In the genomic region with DNA sequence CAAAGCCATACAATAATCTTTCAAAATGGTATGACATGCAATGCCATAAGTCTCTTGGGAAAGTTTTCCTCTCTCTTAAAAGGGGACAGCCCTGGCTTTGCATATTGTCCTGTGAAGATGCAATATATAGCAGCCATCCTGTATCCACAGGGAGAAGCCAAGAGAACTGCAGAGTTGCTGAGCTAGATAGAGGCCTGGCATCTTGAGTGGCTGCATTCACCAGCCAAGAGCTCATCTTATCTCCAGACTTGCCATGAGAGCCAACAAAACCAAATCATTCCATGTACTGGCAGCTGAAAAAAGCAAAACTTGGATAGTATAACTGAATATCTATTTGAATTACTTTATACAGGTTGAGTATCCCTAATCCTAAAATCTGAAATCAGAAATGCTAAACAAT, we compare ENCODE assay signal across 20 cellular contexts.
DNase-seq lines count a peak whose midpoint lies in the region; ATAC-seq and TF ChIP-seq lines count a peak whose summit lies in the region.
"Had no signal": no experiment of that assay in that cellular context is flagged by ENCODE, and none has a peak within 500 bp of the region (broad histone marks: within the 10 kb centered on the region; RNA-seq: fewer than 3 reads in every experiment).

No MANE protein-coding gene starts in this region.

- no peak overlapping the region for H3K4me3 Mint-ChIP-seq in activated CD8-positive, alpha-beta memory T cell treated with anti-CD3 and anti-CD28 coated beads, Interleukin-2, amount 10 ng/mL, durations not matched to agents 7 days and 5 days
- H3K4me3 Mint-ChIP-seq: B cell; CD4-positive, CD25-positive, alpha-beta regulatory T cell; CD8-positive, alpha-beta T cell had no signal

- H3K27ac Mint-ChIP-seq in activated CD8-positive, alpha-beta memory T cell treated with anti-CD3 and anti-CD28 coated beads, Interleukin-2, amount 10 ng/mL, durations not matched to agents 7 days and 5 days, result no peak overlapping the region
- H3K27ac Mint-ChIP-seq: B cell; CD4-positive, CD25-positive, alpha-beta regulatory T cell; CD8-positive, alpha-beta T cell had no signal

- no peaks in the 10 kb centered on the region for H3K36me3 Mint-ChIP-seq in activated CD8-positive, alpha-beta memory T cell treated with anti-CD3 and anti-CD28 coated beads, Interleukin-2, amount 10 ng/mL, durations not matched to agents 7 days and 5 days
- H3K36me3 Mint-ChIP-seq: CD4-positive, CD25-positive, alpha-beta regulatory T cell; CD8-positive, alpha-beta T cell had no signal

- H3K9me3 Mint-ChIP-seq in activated CD8-positive, alpha-beta memory T cell treated with anti-CD3 and anti-CD28 coated beads, Interleukin-2, amount 10 ng/mL, durations not matched to agents 7 days and 5 days (ENCODE audit: low read depth), result peaks cover 4% of the 10 kb centered on the region

- H3K4me1 Mint-ChIP-seq in activated CD8-positive, alpha-beta memory T cell treated with anti-CD3 and anti-CD28 coated beads, Interleukin-2, amount 10 ng/mL, durations not matched to agents 7 days and 5 days, result no peaks in the 10 kb centered on the region
- H3K4me1 Mint-ChIP-seq: B cell; CD4-positive, CD25-positive, alpha-beta regulatory T cell had no signal

- H3K27me3 Mint-ChIP-seq in activated CD8-positive, alpha-beta memory T cell treated with anti-CD3 and anti-CD28 coated beads, Interleukin-2, amount 10 ng/mL, durations not matched to agents 7 days and 5 days, result no peaks in the 10 kb centered on the region
- H3K27me3 Mint-ChIP-seq: B cell; CD4-positive, CD25-positive, alpha-beta regulatory T cell had no signal

- ATAC-seq in left ventricle myocardium superior, result peak; percentile 82
- no peak for ATAC-seq in heart right ventricle
- ATAC-seq in activated CD8-positive, alpha-beta memory T cell treated with anti-CD3 and anti-CD28 coated beads, Interleukin-2, amount 10 ng/mL, durations not matched to agents 7 days and 5 days, result no peak
- ATAC-seq: CD8-positive, alpha-beta T cell; GM12878 had no signal

- DNase-seq in NCI-H82 (lab: John Stamatoyannopoulos, UW), result peak; percentile 12
- no peak for DNase-seq in NCI-H82 treated with DMSO at 0.1 percent for 48 hours (lab: John Stamatoyannopoulos, UW; ENCODE audit: unreplicated experiment)
- no peak for DNase-seq in left ventricle myocardium superior
- DNase-seq in heart right ventricle, result no peak
- DNase-seq in right atrium auricular region (ENCODE audit: low spot score), result peak; percentile 26
- DNase-seq in activated CD8-positive, alpha-beta memory T cell treated with anti-CD3 and anti-CD28 coated beads, Interleukin-2, amount 10 ng/mL, durations not matched to agents 7 days and 5 days, result no peak
- DNase-seq: Caco-2; CD4-positive, CD25-positive, alpha-beta regulatory T cell; CD8-positive, alpha-beta T cell; DMS153; DND-41; GDM1; GM23248; H7; HCEC 1CT had no signal

- H3K9me3 ChIP-seq in heart right ventricle (peaks cover 0 to 5% (median 0%) of the 10 kb centered on the region in 11 donors), right atrium auricular region (no peaks in the 10 kb centered on the region)
- H3K9me3 ChIP-seq: Caco-2 had no signal

- H3K4me1 ChIP-seq in heart right ventricle (peaks cover 0 to 7% (median 0%) of the 10 kb centered on the region in 9 donors), right atrium auricular region (no peaks in the 10 kb centered on the region)
- H3K4me1 ChIP-seq: Caco-2 had no signal

- intact Hi-C loops in left ventricle myocardium superior (cut with micrococcal nuclease), result no loop called here
- intact Hi-C loops in heart right ventricle (cut with DNase I), result no loop called here

- no peak overlapping the region for H3K4me3 ChIP-seq in heart right ventricle
- H3K4me3 ChIP-seq in right atrium auricular region, result no peak overlapping the region
- H3K4me3 ChIP-seq: BLaER1, GM12878, GM23248 had no signal

- CTCF ChIA-PET in activated CD8-positive, alpha-beta memory T cell treated with anti-CD3 and anti-CD28 coated beads, Interleukin-2, amount 10 ng/mL, durations not matched to agents 7 days and 5 days (lab: Charles Lee), result no interaction called here

- H3K27ac ChIP-seq in heart right ventricle (no peak overlapping the region), right atrium auricular region (no peak overlapping the region)
- H3K27ac ChIP-seq: 22Rv1, BLaER1, C4-2B, GM23248 had no signal

- TF ChIP-seq CTCF in heart right ventricle (IDR thresholded peaks at IDR 0.05) (no peak), right atrium auricular region (IDR thresholded peaks at IDR 0.05) (no peak)

- H3K36me3 ChIP-seq in heart right ventricle (no peaks in the 10 kb centered on the region), right atrium auricular region (no peaks in the 10 kb centered on the region)
- H3K36me3 ChIP-seq: BLaER1 had no signal

- no peaks in the 10 kb centered on the region for H3K27me3 ChIP-seq in heart right ventricle
- no peaks in the 10 kb centered on the region for H3K27me3 ChIP-seq in right atrium auricular region
- H3K27me3 ChIP-seq: BLaER1 had no signal

Comparison
In these comparisons a context has a peak if more than half of its experiments do, and no peak if none do; other contexts are left out.
1. DNase-seq: peak in NCI-H82 (single experiment) and right atrium auricular region (single experiment); none in NCI-H82 treated with DMSO at 0.1 percent for 48 hours (single experiment), left ventricle myocardium superior (single experiment), heart right ventricle (0 of 2) and activated CD8-positive, alpha-beta memory T cell treated with anti-CD3 and anti-CD28 coated beads, Interleukin-2, amount 10 ng/mL, durations not matched to agents 7 days and 5 days (single experiment).